1 cellular context compared by ENCODE assay signal in genomic region chr3:50502225-50502583, GRCh38.
TF ChIP-seq lines count a peak whose summit lies in the region.

No MANE protein-coding gene starts in this region.

TF ChIP-seq in A549, 52 proteins besides CTCF, POLR2A, EP300 and RAD21 (continued from another document):
- TF ChIP-seq PBX3 (IDR thresholded peaks at IDR 0.05): no peak
